In the genomic region with DNA sequence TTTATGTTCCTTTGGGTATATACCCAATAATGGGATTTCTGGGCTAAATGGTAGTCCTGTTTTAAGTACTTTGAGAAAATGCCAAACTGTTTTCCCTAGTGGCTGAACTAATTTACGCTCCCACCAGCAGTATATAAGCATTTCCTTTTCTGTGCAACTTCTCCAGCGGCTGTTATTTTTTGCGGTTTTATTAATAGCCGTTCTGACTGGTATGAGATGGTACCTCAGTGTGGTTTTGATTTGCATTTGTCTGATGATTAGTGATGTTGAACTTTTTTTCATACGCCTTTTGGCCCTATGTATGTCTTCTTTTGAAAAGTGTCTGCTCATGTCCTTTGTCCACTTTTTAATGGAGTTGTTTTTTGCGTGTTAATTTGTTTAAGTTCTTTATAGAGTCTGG, we compare ENCODE assay signal across 34 cellular contexts. TPM values are rescaled to one million over a fixed set of nuclear protein-coding genes. Genes with fewer than 3 reads are reported as not detected.
"Had no signal": no experiment of that assay in that cellular context is flagged by ENCODE, and none has a peak within 500 bp of the region (broad histone marks: within the 10 kb centered on the region; RNA-seq: fewer than 3 reads in every experiment).

No MANE protein-coding gene starts in this region.

- H3K27ac Mint-ChIP-seq: activated CD4-positive, alpha-beta T cell treated with anti-CD3 and anti-CD28 coated beads for 36 hours; activated CD8-positive, alpha-beta T cell treated with anti-CD3 and anti-CD28 coated beads, Interleukin-2, amount 10 ng/mL, durations not matched to agents 7 days and 5 days; activated naive CD8-positive, alpha-beta T cell; immature natural killer cell; naive thymus-derived CD4-positive, alpha-beta T cell had no signal

- H3K9ac ChIP-seq: parathyroid adenoma had no signal

- FAIRE-seq: endothelial cell of umbilical vein, kidney had no signal

- H3K36me3 Mint-ChIP-seq: activated naive CD8-positive, alpha-beta T cell; immature natural killer cell had no signal

- H3K36me3 ChIP-seq: gastroesophageal sphincter, spleen, tibial nerve had no signal

- H3K79me2 ChIP-seq: parathyroid adenoma had no signal

- DNase-seq: activated CD4-positive, alpha-beta T cell treated with anti-CD3 and anti-CD28 coated beads for 36 hours; activated CD4-positive, CD25-positive, alpha-beta regulatory T cell; activated CD8-positive, alpha-beta T cell treated with anti-CD3 and anti-CD28 coated beads, Interleukin-2, amount 10 ng/mL, durations not matched to agents 7 days and 5 days; activated effector memory CD4-positive, alpha-beta T cell treated with Interleukin-2 at 50 U/mL for 16 hours; activated naive CD4-positive, alpha-beta T cell treated with Interleukin-2 at 50 U/mL for 16 hours; aorta; body of pancreas; cerebellar nuclear complex; dorsolateral prefrontal cortex; effector memory CD4-positive, alpha-beta T cell; head of caudate nucleus; hypothalamus; immature natural killer cell; kidney; left colon; midbrain; naive thymus-derived CD4-positive, alpha-beta T cell; nucleus accumbens; psoas muscle; spleen; stimulated activated naive CD4-positive, alpha-beta T cell had no signal

- H3K4me1 Mint-ChIP-seq: neural crest cell had no signal

- H3K27me3 ChIP-seq: body of pancreas had no signal

- H3K9me3 Mint-ChIP-seq: immature natural killer cell, neural crest cell had no signal

- H3K9me3 ChIP-seq: body of pancreas, gastroesophageal sphincter, psoas muscle, spleen, tibial nerve had no signal

- H2AFZ ChIP-seq: parathyroid adenoma had no signal

- ATAC-seq: activated CD4-positive, alpha-beta T cell treated with anti-CD3 and anti-CD28 coated beads for 36 hours; activated CD8-positive, alpha-beta T cell treated with anti-CD3 and anti-CD28 coated beads, Interleukin-2, amount 10 ng/mL, durations not matched to agents 7 days and 5 days; body of pancreas; gastroesophageal sphincter; left colon; naive thymus-derived CD4-positive, alpha-beta T cell; psoas muscle had no signal

- H3K27ac ChIP-seq: body of pancreas, coronary artery, dorsolateral prefrontal cortex, gastroesophageal sphincter, parathyroid adenoma, psoas muscle, spleen, tibial nerve had no signal

- H3K4me3 Mint-ChIP-seq: activated CD4-positive, alpha-beta T cell treated with anti-CD3 and anti-CD28 coated beads for 36 hours; activated CD8-positive, alpha-beta T cell treated with anti-CD3 and anti-CD28 coated beads, Interleukin-2, amount 10 ng/mL, durations not matched to agents 7 days and 5 days; activated naive CD8-positive, alpha-beta T cell; immature natural killer cell; naive thymus-derived CD4-positive, alpha-beta T cell; neural crest cell had no signal

- H3K4me3 ChIP-seq: body of pancreas, coronary artery, dorsolateral prefrontal cortex, gastroesophageal sphincter, psoas muscle, spleen, tibial nerve had no signal

- H3K4me1 ChIP-seq: body of pancreas, gastroesophageal sphincter, parathyroid adenoma, psoas muscle, spleen, tibial nerve had no signal

RNA-seq across cellular contexts. Expression of a gene that starts 25.8 kb away (rescaled TPM):
- total RNA-seq: activated CD4-positive, alpha-beta T cell treated with anti-CD3 and anti-CD28 coated beads for 36 hours; activated CD8-positive, alpha-beta T cell treated with anti-CD3 and anti-CD28 coated beads, Interleukin-2, amount 10 ng/mL, durations not matched to agents 7 days and 5 days; aorta; body of pancreas; endothelial cell of umbilical vein; fibroblast of lung; fibroblast of villous mesenchyme; left colon; lower leg skin; naive thymus-derived CD4-positive, alpha-beta T cell; neural crest cell; psoas muscle; spleen; tibial nerve; ureter had no signal
- polyA plus RNA-seq: adipose tissue; aorta; endothelial cell of umbilical vein; esophagus; fibroblast of lung; immature natural killer cell; naive thymus-derived CD4-positive, alpha-beta T cell; psoas muscle; spleen had no signal
